In the genomic region with DNA sequence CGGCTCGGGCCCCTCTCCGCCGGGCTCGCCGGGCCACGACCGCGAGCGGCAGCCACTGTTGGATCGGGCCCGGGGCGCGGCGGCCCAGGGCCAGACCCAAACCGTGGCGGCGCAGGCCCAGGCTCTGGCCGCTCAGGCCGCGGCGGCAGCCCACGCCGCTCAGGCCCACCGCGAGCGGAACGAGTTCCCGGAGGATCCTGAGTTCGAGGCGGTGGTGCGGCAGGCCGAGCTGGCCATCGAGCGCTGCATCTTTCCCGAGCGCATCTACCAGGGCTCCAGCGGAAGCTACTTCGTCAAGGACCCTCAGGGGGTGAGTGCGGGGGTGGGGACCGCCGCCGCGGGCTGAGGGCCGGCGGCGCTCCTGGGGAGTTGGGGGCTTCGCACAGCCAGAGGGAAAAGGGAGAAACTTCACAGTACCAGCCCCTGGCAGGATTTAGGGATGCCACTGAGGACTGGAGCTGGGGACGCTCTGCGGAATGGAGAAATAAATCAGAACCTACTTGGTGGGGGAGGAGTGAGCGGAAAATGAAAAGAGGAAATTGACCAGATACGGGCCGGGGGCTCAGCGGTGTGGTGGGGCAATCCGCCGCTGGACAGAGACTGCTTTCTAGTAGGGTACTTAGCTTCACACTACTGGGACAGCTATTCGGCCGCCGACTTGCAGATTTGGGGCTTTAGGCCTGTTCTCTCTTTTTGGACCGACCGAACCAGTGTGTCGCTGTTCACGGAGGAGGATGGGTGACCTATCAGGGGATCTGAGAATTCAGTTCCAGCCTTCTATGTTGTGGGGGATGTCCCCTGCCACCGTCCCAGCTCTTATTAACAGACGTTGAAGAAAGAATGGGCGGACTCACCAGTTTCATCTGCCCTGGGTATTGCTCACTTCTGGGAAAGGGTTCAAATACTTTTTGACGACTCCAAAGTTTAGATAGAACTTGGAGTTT, we compare ENCODE assay signal across 8 cellular contexts. TPM values are rescaled to one million over a fixed set of nuclear protein-coding genes. Genes with fewer than 3 reads are reported as not detected.
DNase-seq lines count a peak whose midpoint lies in the region; ATAC-seq and TF ChIP-seq lines count a peak whose summit lies in the region.

No MANE protein-coding gene starts in this region.

- H3K9me3 Mint-ChIP-seq in natural killer cell treated with Interleukin-12 subunit alpha and Interleukin-12 subunit beta and Interleukin-15 and Interleukin-18, amount 100 ng/mL, for 72 hours: no peaks in the 10 kb centered on the region

- peak overlapping the region; percentile 85 for H3K4me2 ChIP-seq in DND-41 (ENCODE audit: insufficient read depth, low read length)

- H3K4me1 Mint-ChIP-seq in natural killer cell treated with Interleukin-12 subunit alpha and Interleukin-12 subunit beta and Interleukin-15 and Interleukin-18, amount 100 ng/mL, for 72 hours (ENCODE audit: low read depth in 2 of 2): peaks cover 23 to 25% of the 10 kb centered on the region in 2 donors

- H3K4me1 ChIP-seq in DND-41 (ENCODE audit: insufficient read depth, low read length) (peaks cover 25% of the 10 kb centered on the region), uterus (peaks cover 0 to 11% of the 10 kb centered on the region in 2 donors)

- H3K79me2 ChIP-seq in DND-41 (ENCODE audit: insufficient read depth, low read length): peaks cover 41% of the 10 kb centered on the region

- H2AFZ ChIP-seq in DND-41 (ENCODE audit: low read depth, low read length): peak overlapping the region; percentile 82

- peak overlapping the region; percentile 72 to 90 for H3K27ac Mint-ChIP-seq in natural killer cell treated with Interleukin-12 subunit alpha and Interleukin-12 subunit beta and Interleukin-15 and Interleukin-18, amount 100 ng/mL, for 72 hours

- H3K4me3 Mint-ChIP-seq in natural killer cell treated with Interleukin-12 subunit alpha and Interleukin-12 subunit beta and Interleukin-15 and Interleukin-18, amount 100 ng/mL, for 72 hours: peak overlapping the region; percentile 96

- in situ Hi-C loops in KBM-7 (cut with MboI; ENCODE audit: low pct_unique_long_range_greater_than_20kb, low sequenced_read_pairs): no loop called here

- H3K27me3 ChIP-seq in DND-41 (ENCODE audit: insufficient read depth, low read length, poor library complexity): no peaks in the 10 kb centered on the region
- no peaks in the 10 kb centered on the region for H3K27me3 ChIP-seq in uterus

- DNase-seq in DND-41 (peak; percentile 36), KBM-7 (peak; percentile 56), fibroblast of pulmonary artery (ENCODE audit: low read depth) (peak; percentile 49), uterus (peak; percentile 16 to 21), GDM1 (lab: John Stamatoyannopoulos, UW) (no peak)
- DNase-seq in activated CD8-positive, alpha-beta memory T cell treated with anti-CD3 and anti-CD28 coated beads for 24 hours: peak; percentile 59
- no peak for DNase-seq in natural killer cell treated with Interleukin-12 subunit alpha and Interleukin-12 subunit beta and Interleukin-15 and Interleukin-18, amount 100 ng/mL, for 72 hours (ENCODE audit: low spot score)

- H3K9ac ChIP-seq in DND-41 (ENCODE audit: low read depth, low read length): peak overlapping the region; percentile 78

- peaks cover 5% of the 10 kb centered on the region; the same call in 1 of the 2 replicates for H4K20me1 ChIP-seq in DND-41 (ENCODE audit: insufficient read depth, low read length)

- H3K27me3 Mint-ChIP-seq in natural killer cell treated with Interleukin-12 subunit alpha and Interleukin-12 subunit beta and Interleukin-15 and Interleukin-18, amount 100 ng/mL, for 72 hours: no peaks in the 10 kb centered on the region

- peak overlapping the region; percentile 68 to 76 for H3K4me3 ChIP-seq in DND-41 (ENCODE audit: low read depth in 1 of 2, low read length in 2 of 2)
- H3K4me3 ChIP-seq in fibroblast of pulmonary artery (replicated peaks; ENCODE audit: low read depth, low read length): peak overlapping the region; percentile 84
- H3K4me3 ChIP-seq in uterus: peak overlapping the region; percentile 60 to 90

- H3K36me3 ChIP-seq in DND-41 (ENCODE audit: insufficient read depth, low read length) (peaks cover 25% of the 10 kb centered on the region), uterus (no peaks in the 10 kb centered on the region)

- H3K27ac ChIP-seq in DND-41 (ENCODE audit: low read length): peak overlapping the region; percentile 59
- peak overlapping the region; percentile 77 to 80 for H3K27ac ChIP-seq in uterus

- intact Hi-C loops in uterus (cut with DNase I; ENCODE audit: low total_unique reads): no loop called here

- no peaks in the 10 kb centered on the region for H3K36me3 Mint-ChIP-seq in natural killer cell treated with Interleukin-12 subunit alpha and Interleukin-12 subunit beta and Interleukin-15 and Interleukin-18, amount 100 ng/mL, for 72 hours

- TF ChIP-seq POLR2A in uterus (IDR thresholded peaks at IDR 0.05): no peak

- ATAC-seq in DND-41 (ENCODE audit: insufficient read depth, low read depth) (no peak; the same call in 2 of the 3 replicates), GM21528 (IDR thresholded peaks at IDR 0.05; ENCODE audit: low FRiP score, unreplicated experiment) (peak; percentile 25)
- peak; percentile 1 to 44 for ATAC-seq in natural killer cell treated with Interleukin-12 subunit alpha and Interleukin-12 subunit beta and Interleukin-15 and Interleukin-18, amount 100 ng/mL, for 72 hours

- TF ChIP-seq CTCF in DND-41 (IDR thresholded peaks at IDR 0.05; ENCODE audit: borderline replicate concordance, extremely low read depth, low read length, poor library complexity, severe bottlenecking): no peak
- no peak for TF ChIP-seq CTCF in fibroblast of pulmonary artery (IDR thresholded peaks at IDR 0.05; ENCODE audit: low read length, missing control alignments)
- peak in 2 of 4 experiments; percentile 1 to 2 for TF ChIP-seq CTCF in uterus (IDR thresholded peaks at IDR 0.05)

- H3K9me3 ChIP-seq in DND-41 (ENCODE audit: insufficient read depth, low read length, severe bottlenecking) (no peaks in the 10 kb centered on the region), uterus (no peaks in the 10 kb centered on the region)

RNA-seq across cellular contexts. Expression of gene PI4K2A, which starts 0.7 kb away (rescaled TPM):
- total RNA-seq in natural killer cell treated with Interleukin-12 subunit alpha and Interleukin-12 subunit beta and Interleukin-15 and Interleukin-18, amount 100 ng/mL, for 72 hours: 10 to 100 TPM; 16.2 to 22.8 TPM
- 10 to 100 TPM in 3 of 4 donors, 1 to 10 TPM in 1; 5.6 to 14.7 (median 11.9) TPM for total RNA-seq in uterus

RNA-seq across cellular contexts. Expression of gene MORN4, which starts 7.8 kb away (rescaled TPM):
- total RNA-seq in natural killer cell treated with Interleukin-12 subunit alpha and Interleukin-12 subunit beta and Interleukin-15 and Interleukin-18, amount 100 ng/mL, for 72 hours: 1 to 10 TPM; 1.6 to 2.7 TPM
- total RNA-seq in uterus: 10 to 100 TPM in 3 of 4 donors, 1 to 10 TPM in 1; 3.1 to 11.5 (median 10.8) TPM

RNA-seq across cellular contexts. Expression of gene AVPI1, which starts 45.9 kb away (rescaled TPM):
- under 1 TPM; 0.45 to 0.89 TPM for total RNA-seq in natural killer cell treated with Interleukin-12 subunit alpha and Interleukin-12 subunit beta and Interleukin-15 and Interleukin-18, amount 100 ng/mL, for 72 hours
- 10 to 100 TPM in 2 of 4 donors, 1 to 10 TPM in 1, under 1 TPM in 1; 0.51 to 15.1 (median 10.8) TPM for total RNA-seq in uterus

RNA-seq across cellular contexts. Expression of gene C10orf62, which starts 51.6 kb away (rescaled TPM):
- not detected for total RNA-seq in natural killer cell treated with Interleukin-12 subunit alpha and Interleukin-12 subunit beta and Interleukin-15 and Interleukin-18, amount 100 ng/mL, for 72 hours
- total RNA-seq in uterus: not detected

RNA-seq across cellular contexts. Expression of gene HOGA1, which starts 57.0 kb away (rescaled TPM):
- not detected for total RNA-seq in natural killer cell treated with Interleukin-12 subunit alpha and Interleukin-12 subunit beta and Interleukin-15 and Interleukin-18, amount 100 ng/mL, for 72 hours
- total RNA-seq in uterus: 1 to 10 TPM in 2 of 4 donors, under 1 TPM in 2; 0.26 to 2.5 (median 0.97) TPM

Comparison
In these comparisons a context has a peak if more than half of its experiments do, and no peak if none do; other contexts are left out.
1. DNase-seq: peak in DND-41 (single experiment), KBM-7 (single experiment), activated CD8-positive, alpha-beta memory T cell treated with anti-CD3 and anti-CD28 coated beads for 24 hours (single experiment), fibroblast of pulmonary artery (single experiment) and uterus (2 of 2); none in natural killer cell treated with Interleukin-12 subunit alpha and Interleukin-12 subunit beta and Interleukin-15 and Interleukin-18, amount 100 ng/mL, for 72 hours (single experiment) and GDM1 (single experiment).
2. Peak in every context shown above with its lines, with median percentiles within 50 percentile points of each other: H3K4me3 ChIP-seq.